8 cellular contexts compared by ENCODE assay signal in genomic region chr15:88649286-88649733, GRCh38. TPM values are rescaled to one million over a fixed set of nuclear protein-coding genes. Genes with fewer than 3 reads are reported as not detected.
A peak's percentile ranks its signal among the peaks of the same experiment; 100 is the strongest.
DNase-seq lines count a peak whose midpoint lies in the region; ATAC-seq and TF ChIP-seq lines count a peak whose summit lies in the region.

No MANE protein-coding gene starts in this region.

- H3K4me2 ChIP-seq in SK-N-SH (peak overlapping the region; percentile 33; the same call in 1 of the 2 replicates), osteoblast (ENCODE audit: insufficient read depth, low read length) (peak overlapping the region; percentile 11)

- H3K36me3 ChIP-seq in SK-N-SH (replicated peaks in 1 of 2; ENCODE audit: control insufficient read depth in 1 of 2, insufficient read depth in 2 of 2, low read length in 1 of 2) (no peaks in the 10 kb centered on the region), HUES48 (ENCODE audit: control insufficient read depth, insufficient read depth, low read length) (no peaks in the 10 kb centered on the region), osteoblast (ENCODE audit: insufficient read depth, low read length) (no peaks in the 10 kb centered on the region), vagina (no peaks in the 10 kb centered on the region), ovary (no peaks in the 10 kb centered on the region)

- no peaks in the 10 kb centered on the region for H3K27me3 Mint-ChIP-seq in activated T-cell treated with anti-CD3 and anti-CD28 coated beads, Interleukin-2, amount 50 U/mL, for 72 hours (ENCODE audit: low read depth)

- H3K27ac ChIP-seq in SK-N-SH (ENCODE audit: low read depth in 2 of 2, low read length in 1 of 2) (peak overlapping the region in 1 of 2 experiments; percentile 76; a peak in 2 of 4 replicates), HUES48 (ENCODE audit: low read depth, low read length) (peak overlapping the region; percentile 66), osteoblast (ENCODE audit: low read depth, low read length) (peak overlapping the region; percentile 55), vagina (peak overlapping the region; percentile 51), ovary (no peak overlapping the region)

- CTCF ChIA-PET in SK-N-SH (lab: Yijun Ruan, JAX): interaction anchor here (1.0 kb wide), 1 partner anchor 10 kb away, joined by 3 read pairs; no protein-coding TSS in a partner anchor

- no peak for TF ChIP-seq RAD21 in SK-N-SH (IDR thresholded peaks at IDR 0.05; ENCODE audit: low read length)

- H3K9ac ChIP-seq in SK-N-SH (no peak overlapping the region), HUES48 (ENCODE audit: low read depth, low read length) (no peak overlapping the region)

- TF ChIP-seq EP300 in SK-N-SH (IDR thresholded peaks at IDR 0.05; ENCODE audit: borderline replicate concordance in 1 of 2, low read depth in 1 of 2, low read length in 1 of 2) (no peak), ovary (IDR thresholded peaks at IDR 0.05) (no peak)

- TF ChIP-seq CTCF in SK-N-SH (IDR thresholded peaks at IDR 0.05): no peak
- no peak for TF ChIP-seq CTCF in fibroblast of mammary gland (conservative IDR thresholded peaks at IDR 0.05; ENCODE audit: control insufficient read depth, insufficient read depth, low read depth, low read length)
- no peak for TF ChIP-seq CTCF in osteoblast (IDR thresholded peaks at IDR 0.05; ENCODE audit: extremely low read depth, low read depth, low read length)
- no peak for TF ChIP-seq CTCF in vagina (IDR thresholded peaks at IDR 0.05)
- no peak for TF ChIP-seq CTCF in ovary (IDR thresholded peaks at IDR 0.05)

- TF ChIP-seq POLR2A in vagina (IDR thresholded peaks at IDR 0.05) (no peak), ovary (IDR thresholded peaks at IDR 0.05) (no peak)

- H3K9me3 Mint-ChIP-seq in activated T-cell treated with anti-CD3 and anti-CD28 coated beads, Interleukin-2, amount 50 U/mL, for 72 hours: no peaks in the 10 kb centered on the region

- H3K79me2 ChIP-seq in SK-N-SH (ENCODE audit: insufficient read depth): no peaks in the 10 kb centered on the region
- no peaks in the 10 kb centered on the region for H3K79me2 ChIP-seq in osteoblast (ENCODE audit: insufficient read depth, low read length)

- 53% methylated on average over 12 of the region's 12 CpGs for WGBS in SK-N-SH (ENCODE audit: low lambda C conversion rate)
- WGBS in ovary, 3 donors: 52 to 56% (median 55%) methylated on average over 12 of the region's 12 CpGs

- ATAC-seq in SK-N-SH treated with all-trans-retinoic acid at 6 μM for 48 hours: no peak
- ATAC-seq in activated T-cell treated with anti-CD3 and anti-CD28 coated beads, Interleukin-2, amount 50 U/mL, for 72 hours (replicated peaks in 1 of 2): peak; percentile 88 to 89

- H3K9me3 ChIP-seq in SK-N-SH: no peaks in the 10 kb centered on the region
- no peaks in the 10 kb centered on the region for H3K9me3 ChIP-seq in HUES48 (ENCODE audit: control insufficient read depth, insufficient read depth, low read length)
- H3K9me3 ChIP-seq in osteoblast (ENCODE audit: low read depth, low read length): no peaks in the 10 kb centered on the region
- no peaks in the 10 kb centered on the region for H3K9me3 ChIP-seq in vagina
- no peaks in the 10 kb centered on the region for H3K9me3 ChIP-seq in ovary

- peak overlapping the region; percentile 84 to 89 for H3K4me3 Mint-ChIP-seq in activated T-cell treated with anti-CD3 and anti-CD28 coated beads, Interleukin-2, amount 50 U/mL, for 72 hours

- DNase-seq in SK-N-SH: peak; percentile 43
- peak; percentile 85 to 86 for DNase-seq in activated T-cell treated with anti-CD3 and anti-CD28 coated beads, Interleukin-2, amount 50 U/mL, for 72 hours
- peak; percentile 98 for DNase-seq in fibroblast of mammary gland (ENCODE audit: low read depth)
- peak; percentile 98 for DNase-seq in osteoblast (ENCODE audit: insufficient read length, low spot score, missing footprints)
- peak; percentile 83 to 91 for DNase-seq in vagina (ENCODE audit: extremely low spot score in 2 of 2)
- DNase-seq in ovary: no peak

- H3F3A ChIP-seq in SK-N-SH (replicated peaks; ENCODE audit: insufficient read depth): peaks cover 5% of the 10 kb centered on the region

- H3K36me3 Mint-ChIP-seq in activated T-cell treated with anti-CD3 and anti-CD28 coated beads, Interleukin-2, amount 50 U/mL, for 72 hours (ENCODE audit: insufficient read depth in 2 of 2): peaks cover 5% of the 10 kb centered on the region in 2 donors

- peaks cover 69% of the 10 kb centered on the region for H3K4me1 Mint-ChIP-seq in activated T-cell treated with anti-CD3 and anti-CD28 coated beads, Interleukin-2, amount 50 U/mL, for 72 hours (ENCODE audit: low read depth)

- H3K4me1 ChIP-seq in SK-N-SH (ENCODE audit: control insufficient read depth in 1 of 2, insufficient read depth in 2 of 2, low read depth in 1 of 2, low read length in 1 of 2): peaks cover 6 to 31% of the 10 kb centered on the region in 2 experiments; a peak in 2 of 4 replicates
- H3K4me1 ChIP-seq in HUES48 (ENCODE audit: control insufficient read depth, insufficient read depth, low read length): peaks cover 12% of the 10 kb centered on the region
- peaks cover 16% of the 10 kb centered on the region for H3K4me1 ChIP-seq in osteoblast (ENCODE audit: insufficient read depth, low read length)
- H3K4me1 ChIP-seq in vagina: peaks cover 14% of the 10 kb centered on the region
- H3K4me1 ChIP-seq in ovary (ENCODE audit: insufficient read depth): no peaks in the 10 kb centered on the region

- intact Hi-C loops in vagina (cut with DNase I): no loop called here
- intact Hi-C loops in ovary (cut with DNase I): no loop called here

- H3K27ac Mint-ChIP-seq in activated T-cell treated with anti-CD3 and anti-CD28 coated beads, Interleukin-2, amount 50 U/mL, for 72 hours: peak overlapping the region; percentile 97

- no peaks in the 10 kb centered on the region for H3K9me2 ChIP-seq in SK-N-SH

- H2AFZ ChIP-seq in SK-N-SH (ENCODE audit: low read depth): no peak overlapping the region
- H2AFZ ChIP-seq in osteoblast (ENCODE audit: low read length): peak overlapping the region; percentile 52

- no peaks in the 10 kb centered on the region for H3K27me3 ChIP-seq in SK-N-SH (ENCODE audit: insufficient read depth)
- H3K27me3 ChIP-seq in HUES48 (ENCODE audit: control insufficient read depth, insufficient read depth, low read length): no peaks in the 10 kb centered on the region
- H3K27me3 ChIP-seq in osteoblast (ENCODE audit: insufficient read depth, low read length): no peaks in the 10 kb centered on the region
- no peaks in the 10 kb centered on the region for H3K27me3 ChIP-seq in vagina
- no peaks in the 10 kb centered on the region for H3K27me3 ChIP-seq in ovary

- no peaks in the 10 kb centered on the region for H4K20me1 ChIP-seq in SK-N-SH (ENCODE audit: insufficient read depth)
- no peaks in the 10 kb centered on the region for H4K20me1 ChIP-seq in osteoblast (ENCODE audit: insufficient read depth, low read length)

- H3K4me3 ChIP-seq in SK-N-SH (ENCODE audit: low read depth in 2 of 2, low read length in 1 of 2): no peak overlapping the region
- no peak overlapping the region for H3K4me3 ChIP-seq in HUES48 (ENCODE audit: low read depth, low read length)
- no peak overlapping the region for H3K4me3 ChIP-seq in fibroblast of mammary gland (ENCODE audit: control insufficient read depth, low read depth, low read length)
- no peak overlapping the region for H3K4me3 ChIP-seq in osteoblast (ENCODE audit: insufficient read depth, low read length)
- no peak overlapping the region for H3K4me3 ChIP-seq in vagina
- H3K4me3 ChIP-seq in ovary: no peak overlapping the region

- POLR2A ChIA-PET in SK-N-SH (lab: Yijun Ruan, JAX): no interaction called here

TF ChIP-seq in SK-N-SH, 30 proteins besides CTCF, POLR2A, EP300 and RAD21:
- TF ChIP-seq NFIC (IDR thresholded peaks at IDR 0.05; ENCODE audit: borderline replicate concordance) (peak; percentile 31; the same call in 1 of the 2 replicates), JUND (IDR thresholded peaks at IDR 0.05) (0 out of 2 replicates have a peak, but pooled peaks have one; percentile 29), TCF12 (IDR thresholded peaks at IDR 0.05) (peak; percentile 45), FOXJ3 (CRISPR knock-in tag; IDR thresholded peaks at IDR 0.05) (no peak)

TF ChIP-seq in SK-N-SH treated with all-trans-retinoic acid at 6 μM for 48 hours, 23 proteins besides CTCF, POLR2A, EP300 and RAD21 (continues in another document):
- TF ChIP-seq CSDC2 (CRISPR knock-in tag; IDR thresholded peaks at IDR 0.05): no peak
- TF ChIP-seq ESRRG (CRISPR knock-in tag; IDR thresholded peaks at IDR 0.05): no peak
- no peak for TF ChIP-seq ISL1 (CRISPR knock-in tag; IDR thresholded peaks at IDR 0.05)
- TF ChIP-seq ZC3H10 (CRISPR knock-in tag; IDR thresholded peaks at IDR 0.05): no peak
- TF ChIP-seq TOX (CRISPR knock-in tag; IDR thresholded peaks at IDR 0.05; ENCODE audit: borderline replicate concordance): no peak
- TF ChIP-seq POU6F1 (CRISPR knock-in tag; IDR thresholded peaks at IDR 0.05; ENCODE audit: borderline replicate concordance, low read depth): no peak
- TF ChIP-seq SNAI2 (CRISPR knock-in tag; IDR thresholded peaks at IDR 0.05): no peak

RNA-seq across cellular contexts. Expression of gene ISG20, which starts 10.5 kb away (rescaled TPM):
- 2.0 TPM in 2 replicates for polyA plus RNA-seq in SK-N-SH (2012; rRNA removed)
- polyA plus RNA-seq in SK-N-SH (2012; cell fraction: cytosol; rRNA removed): 1.0 and 1.7 TPM in 2 replicates
- polyA plus RNA-seq in SK-N-SH (2012; cell fraction: nucleus; rRNA removed): 5.9 and 8.0 TPM in 2 replicates
- 100 to 1,000 TPM; 102 to 215 TPM for total RNA-seq in activated T-cell treated with anti-CD3 and anti-CD28 coated beads, Interleukin-2, amount 50 U/mL, for 72 hours
- total RNA-seq in osteoblast: 2.1 and 3.3 TPM in 2 replicates
- total RNA-seq in vagina: 15.7 TPM
- 10 to 100 TPM in 6 of 7 donors, 1 to 10 TPM in 1; 7.2 to 58.6 (median 19.4) TPM for total RNA-seq in ovary
- 10 to 100 TPM in 1 of 2 donors, under 1 TPM in 1; 0.88 to 11.5 TPM for polyA plus RNA-seq in ovary

RNA-seq across cellular contexts. Expression of gene AEN, which starts 28.2 kb away (rescaled TPM):
- 46.4 and 65.2 TPM in 2 replicates for polyA plus RNA-seq in SK-N-SH (2012; rRNA removed)
- 20.2 and 29.7 TPM in 2 replicates for polyA plus RNA-seq in SK-N-SH (2012; cell fraction: cytosol; rRNA removed)
- 119 and 136 TPM in 2 replicates for polyA plus RNA-seq in SK-N-SH (2012; cell fraction: nucleus; rRNA removed)
- total RNA-seq in activated T-cell treated with anti-CD3 and anti-CD28 coated beads, Interleukin-2, amount 50 U/mL, for 72 hours: 100 to 1,000 TPM in 1 of 2 donors, 10 to 100 TPM in 1; 99.4 to 155 TPM
- 43.9 and 46.3 TPM in 2 replicates for total RNA-seq in osteoblast
- 18.4 TPM for total RNA-seq in vagina
- total RNA-seq in ovary: 10 to 100 TPM; 11.3 to 27.1 (median 16.9) TPM
- 1 to 10 TPM; 6.9 to 8.0 TPM for polyA plus RNA-seq in ovary

Comparison
In these comparisons a context has a peak if more than half of its experiments do, and no peak if none do; other contexts are left out.
1. DNase-seq: peak in SK-N-SH (single experiment), activated T-cell treated with anti-CD3 and anti-CD28 coated beads, Interleukin-2, amount 50 U/mL, for 72 hours (2 of 2), fibroblast of mammary gland (single experiment), osteoblast (single experiment) and vagina (2 of 2); none in ovary (0 of 5).
2. H3K27ac ChIP-seq: peak in HUES48 (single experiment), osteoblast (single experiment) and vagina (single experiment); none in ovary (0 of 2).